Comparison of ENCODE assay signal across 19 cellular contexts in genomic region chr4:139458999-139459398, GRCh38. TPM values are rescaled to one million over a fixed set of nuclear protein-coding genes. Genes with fewer than 3 reads are reported as not detected.
A peak's percentile ranks its signal among the peaks of the same experiment; 100 is the strongest.
DNase-seq lines count a peak whose midpoint lies in the region; ATAC-seq and TF ChIP-seq lines count a peak whose summit lies in the region.
"Had no signal": no experiment of that assay in that cellular context is flagged by ENCODE, and none has a peak within 500 bp of the region (broad histone marks: within the 10 kb centered on the region; RNA-seq: fewer than 3 reads in every experiment).

No MANE protein-coding gene starts in this region.

- H3K27me3 ChIP-seq in foreskin keratinocyte (no peaks in the 10 kb centered on the region), SJCRH30 (no peaks in the 10 kb centered on the region)
- H3K27me3 ChIP-seq: esophagus squamous epithelium, heart left ventricle had no signal

- no peaks in the 10 kb centered on the region for H3K36me3 ChIP-seq in SJCRH30
- H3K36me3 ChIP-seq: esophagus squamous epithelium, heart left ventricle had no signal

- H3K4me1 Mint-ChIP-seq in type B pancreatic cell (ENCODE audit: unreplicated experiment), result peaks cover 44% of the 10 kb centered on the region
- peaks cover 43 to 66% of the 10 kb centered on the region in 2 donors for H3K4me1 Mint-ChIP-seq in effector memory CD8-positive, alpha-beta T cell (ENCODE audit: low read depth in 2 of 2)

- POLR2A ChIA-PET in RWPE1 (lab: Yijun Ruan, JAX; ENCODE audit: low non-redundant PET), result no interaction called here

- peaks cover 9% of the 10 kb centered on the region for H3K4me1 ChIP-seq in foreskin keratinocyte
- H3K4me1 ChIP-seq in SJCRH30, result peaks cover 9% of the 10 kb centered on the region

- H3K27ac Mint-ChIP-seq in type B pancreatic cell, result peak overlapping the region; percentile 17
- H3K27ac Mint-ChIP-seq in effector memory CD8-positive, alpha-beta T cell, result peak overlapping the region in 1 of 2 donors; percentile 63
- H3K27ac Mint-ChIP-seq: activated B cell treated with CpG ODN at 0.5 μM for 24 hours; activated T-cell treated with anti-CD3 and anti-CD28 coated beads, Interleukin-2, amount 50 U/mL, for 72 hours; natural killer cell treated with Interleukin-12 subunit alpha and Interleukin-12 subunit beta and Interleukin-15 and Interleukin-18, amount 100 ng/mL, for 72 hours had no signal

- peak overlapping the region; percentile 61 for H3K27ac ChIP-seq in RWPE1
- no peak overlapping the region for H3K27ac ChIP-seq in foreskin keratinocyte
- H3K27ac ChIP-seq in SJCRH30, result no peak overlapping the region
- H3K27ac ChIP-seq: heart left ventricle had no signal

- H3K27me3 Mint-ChIP-seq in type B pancreatic cell, result no peaks in the 10 kb centered on the region
- H3K27me3 Mint-ChIP-seq in effector memory CD8-positive, alpha-beta T cell, result no peaks in the 10 kb centered on the region
- H3K27me3 Mint-ChIP-seq: activated B cell treated with CpG ODN at 0.5 μM for 24 hours; natural killer cell treated with Interleukin-12 subunit alpha and Interleukin-12 subunit beta and Interleukin-15 and Interleukin-18, amount 100 ng/mL, for 72 hours had no signal

- DNase-seq in DMS53 (lab: John Stamatoyannopoulos, UW), result peak; percentile 5
- no peak for DNase-seq in DMS53 treated with DMSO at 0.1 percent for 48 hours (lab: John Stamatoyannopoulos, UW; ENCODE audit: unreplicated experiment)
- DNase-seq in RWPE1 (ENCODE audit: low spot score), result no peak
- DNase-seq in foreskin keratinocyte, result peak; percentile 36 to 61
- DNase-seq in type B pancreatic cell (ENCODE audit: extremely low spot score, unreplicated experiment), result no peak
- DNase-seq in effector memory CD8-positive, alpha-beta T cell, result no peak
- no peak for DNase-seq in SJCRH30
- DNase-seq in NCI-H1930 (lab: John Stamatoyannopoulos, UW), result no peak
- DNase-seq: 8988T; activated B cell treated with CpG ODN at 0.5 μM for 24 hours; activated CD8-positive, alpha-beta memory T cell treated with anti-CD3 and anti-CD28 coated beads for 24 hours; activated T-cell treated with anti-CD3 and anti-CD28 coated beads, Interleukin-2, amount 50 U/mL, for 72 hours; esophagus squamous epithelium; heart left ventricle; immature natural killer cell; NCI-H1092; stimulated activated CD8-positive, alpha-beta memory T cell treated with anti-CD3 and anti-CD28 coated beads, Interleukin-4, amount 100 ng/mL, for 48 hours had no signal

- CTCF ChIA-PET in RWPE1 (lab: Yijun Ruan, JAX), result no interaction called here

- no peaks in the 10 kb centered on the region for H3K9me3 Mint-ChIP-seq in type B pancreatic cell
- H3K9me3 Mint-ChIP-seq in effector memory CD8-positive, alpha-beta T cell, result no peaks in the 10 kb centered on the region
- H3K9me3 Mint-ChIP-seq: activated B cell treated with CpG ODN at 0.5 μM for 24 hours; activated T-cell treated with anti-CD3 and anti-CD28 coated beads, Interleukin-2, amount 50 U/mL, for 72 hours; immature natural killer cell; natural killer cell treated with Interleukin-12 subunit alpha and Interleukin-12 subunit beta and Interleukin-15 and Interleukin-18, amount 100 ng/mL, for 72 hours had no signal

- H3K36me3 Mint-ChIP-seq in type B pancreatic cell, result peaks cover 9% of the 10 kb centered on the region
- peaks cover 16% of the 10 kb centered on the region for H3K36me3 Mint-ChIP-seq in effector memory CD8-positive, alpha-beta T cell (ENCODE audit: insufficient read depth)
- H3K36me3 Mint-ChIP-seq: immature natural killer cell; natural killer cell treated with Interleukin-12 subunit alpha and Interleukin-12 subunit beta and Interleukin-15 and Interleukin-18, amount 100 ng/mL, for 72 hours had no signal

- TF ChIP-seq CTCF in RWPE1 (conservative IDR thresholded peaks at IDR 0.05; ENCODE audit: low read depth), result no peak
- TF ChIP-seq CTCF in foreskin keratinocyte (conservative IDR thresholded peaks at IDR 0.05), result no peak
- TF ChIP-seq CTCF in type B pancreatic cell (conservative IDR thresholded peaks at IDR 0.05), result no peak

- H3K4me3 ChIP-seq in SJCRH30, result no peak overlapping the region
- H3K4me3 ChIP-seq: esophagus squamous epithelium, heart left ventricle, smooth muscle cell had no signal

- H3K9me3 ChIP-seq in SJCRH30 (replicated peaks), result no peaks in the 10 kb centered on the region
- H3K9me3 ChIP-seq: esophagus squamous epithelium, heart left ventricle had no signal

- H3K4me3 Mint-ChIP-seq in type B pancreatic cell, result peak overlapping the region; percentile 18
- no peak overlapping the region for H3K4me3 Mint-ChIP-seq in effector memory CD8-positive, alpha-beta T cell
- H3K4me3 Mint-ChIP-seq: activated B cell treated with CpG ODN at 0.5 μM for 24 hours; immature natural killer cell; natural killer cell treated with Interleukin-12 subunit alpha and Interleukin-12 subunit beta and Interleukin-15 and Interleukin-18, amount 100 ng/mL, for 72 hours had no signal

- no peak for ATAC-seq in foreskin keratinocyte
- ATAC-seq in effector memory CD8-positive, alpha-beta T cell (replicated peaks), result no peak
- ATAC-seq: activated T-cell treated with anti-CD3 and anti-CD28 coated beads, Interleukin-2, amount 50 U/mL, for 72 hours; heart left ventricle; natural killer cell treated with Interleukin-12 subunit alpha and Interleukin-12 subunit beta and Interleukin-15 and Interleukin-18, amount 100 ng/mL, for 72 hours had no signal

RNA-seq across cellular contexts. Expression of gene RAB33B, which starts 5.1 kb away (rescaled TPM):
- total RNA-seq in foreskin keratinocyte (4.2 and 4.4 TPM in 2 replicates), type B pancreatic cell (ENCODE audit: low replicate concordance) (7.8 and 9.0 TPM in 2 replicates)
- polyA plus RNA-seq in foreskin keratinocyte, result 1.2 and 1.4 TPM in 2 replicates
- 7.7 and 8.4 TPM in 2 replicates for total RNA-seq in SJCRH30 (2014; rRNA removed; shearing (Covaris generic))

Comparison
In these comparisons a context has a peak if more than half of its experiments do, and no peak if none do; other contexts are left out.
1. DNase-seq: peak in DMS53 (single experiment) and foreskin keratinocyte (2 of 2); none in DMS53 treated with DMSO at 0.1 percent for 48 hours (single experiment), RWPE1 (single experiment), type B pancreatic cell (single experiment), effector memory CD8-positive, alpha-beta T cell (0 of 3), SJCRH30 (0 of 2) and NCI-H1930 (0 of 2).